8 cellular contexts compared by ENCODE assay signal in the genomic region with DNA sequence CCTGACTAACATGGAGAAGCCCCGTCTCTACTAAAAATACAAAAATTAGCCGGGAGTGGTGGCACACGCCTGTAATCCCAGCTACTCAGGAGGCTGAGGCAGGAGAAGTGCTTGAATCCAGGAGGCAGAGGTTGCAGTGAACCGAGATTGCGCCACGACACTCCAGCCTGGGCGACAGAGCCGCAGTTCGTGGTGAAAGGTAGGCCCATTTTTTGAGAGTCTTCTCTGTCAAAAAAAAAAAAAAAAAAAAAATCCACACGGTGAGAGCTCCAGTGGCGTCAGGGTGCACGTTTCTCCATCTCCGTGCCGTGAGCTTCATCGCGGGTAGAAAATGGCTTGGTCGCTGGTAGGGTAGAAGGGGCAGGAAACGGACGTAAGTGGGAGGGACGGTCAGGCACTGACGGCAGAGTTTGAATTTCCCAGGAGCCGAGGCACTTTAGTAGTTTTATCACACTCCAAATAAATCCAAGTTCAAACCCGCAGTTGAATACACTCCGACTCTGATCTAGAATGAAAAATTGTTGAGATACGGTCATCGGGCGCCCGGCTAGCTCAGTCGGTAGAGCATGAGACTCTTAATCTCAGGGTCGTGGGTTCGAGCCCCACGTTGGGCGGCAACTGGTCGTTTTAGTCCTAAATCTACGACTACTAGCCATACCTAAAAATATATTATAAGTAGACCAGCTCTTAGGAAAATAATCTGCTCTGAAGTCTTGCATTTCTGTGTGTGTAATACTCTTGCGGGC. TPM values are rescaled to one million over a fixed set of nuclear protein-coding genes. Genes with fewer than 3 reads are reported as not detected.
DNase-seq lines count a peak whose midpoint lies in the region; ATAC-seq, FAIRE-seq and TF ChIP-seq lines count a peak whose summit lies in the region.

No MANE protein-coding gene starts in this region.

- dilution Hi-C loops in endothelial cell of umbilical vein (cut with MboI; ENCODE audit: extremely low pct_ligation_motif_present, low sequenced_read_pairs) = no loop called here

- H3K27me3 ChIP-seq in endothelial cell of umbilical vein (ENCODE audit: control insufficient read depth in 2 of 2, insufficient read depth in 2 of 2, low read length in 2 of 2) (peaks cover 0 to 2% of the 10 kb centered on the region in 2 experiments), stomach smooth muscle (ENCODE audit: control insufficient read depth in 1 of 2, insufficient read depth in 2 of 2, low read length in 2 of 2) (peaks cover 0 to 8% of the 10 kb centered on the region in 2 donors)

- peak; percentile 28 for ATAC-seq in HG03565 (IDR thresholded peaks at IDR 0.05; ENCODE audit: unreplicated experiment)
- ATAC-seq in naive B cell (ENCODE audit: low read depth in 2 of 2) = peak; percentile 47 to 61

- POLR2A ChIA-PET in endothelial cell of umbilical vein (lab: Charles Lee) = interaction anchor here (0.7 to 1.7 kb wide), 5 partner anchors 15 to 37 kb away, joined by 4 to 11 read pairs (median 6); a partner anchor contains a TSS

- intact Hi-C loops in endothelial cell of umbilical vein (cut with micrococcal nuclease) = loop anchor here (1.0 to 10.0 kb wide), 4 partner anchors 11 to 1653 kb away; a partner anchor contains a TSS

- H3K9me3 ChIP-seq in endothelial cell of umbilical vein (replicated peaks; ENCODE audit: control insufficient read depth, insufficient read depth, low read length) (no peaks in the 10 kb centered on the region), stomach smooth muscle (ENCODE audit: control insufficient read depth in 2 of 2, low read length in 2 of 2) (no peaks in the 10 kb centered on the region)

- peak overlapping the region; percentile 60 for H3K27ac ChIP-seq in endothelial cell of umbilical vein (ENCODE audit: insufficient read depth, low read depth, low read length)
- H3K27ac ChIP-seq in stomach smooth muscle (ENCODE audit: low read length) = peak overlapping the region; percentile 55

- CTCF ChIA-PET in endothelial cell of umbilical vein (lab: Charles Lee) = interaction anchor here (0.9 to 8.0 kb wide), 6 partner anchors 9 to 66 kb away, joined by 3 to 95 read pairs (median 6); no protein-coding TSS in a partner anchor

- no peak for TF ChIP-seq CTCF in endothelial cell of umbilical vein (IDR thresholded peaks at IDR 0.05; ENCODE audit: extremely low read depth in 1 of 2, insufficient read depth in 1 of 2, low read depth in 1 of 2, low read length in 2 of 2)

- BruUV-seq in endothelial cell of umbilical vein (replicated peaks; lab: Mats Ljungman, UMichigan) = no TSS peak

- DNase-seq in GM12892 (ENCODE audit: insufficient read length) = no peak
- DNase-seq in activated CD4-positive, alpha-beta T cell treated with anti-CD3 and anti-CD28 coated beads, Interleukin-2, amount 50 U/mL, for 4 hours = peak; percentile 76 to 78
- peak; percentile 93 for DNase-seq in endothelial cell of umbilical vein (ENCODE audit: low read depth, low spot score)
- peak; percentile 62 for DNase-seq in naive B cell
- DNase-seq in HuH-7 (ENCODE audit: low spot score) = no peak
- DNase-seq in NCI-H2196 treated with DMSO at 0.1 percent for 48 hours (lab: John Stamatoyannopoulos, UW; ENCODE audit: unreplicated experiment) = no peak

- H4K20me1 ChIP-seq in endothelial cell of umbilical vein (replicated peaks; ENCODE audit: control insufficient read depth, extremely low read depth, insufficient read depth, low read length) = no peaks in the 10 kb centered on the region

- H3K9me1 ChIP-seq in endothelial cell of umbilical vein (replicated peaks; ENCODE audit: control insufficient read depth, extremely low read depth, insufficient read depth, low read length) = no peaks in the 10 kb centered on the region

- H2AFZ ChIP-seq in endothelial cell of umbilical vein (ENCODE audit: low read depth, low read length) = peak overlapping the region; percentile 71

- H3K36me3 Mint-ChIP-seq in naive B cell = peaks cover 4 to 8% of the 10 kb centered on the region in 2 donors

- H3K4me1 ChIP-seq in endothelial cell of umbilical vein (ENCODE audit: control insufficient read depth, extremely low read depth, insufficient read depth, low read length) = peaks cover 12% of the 10 kb centered on the region
- H3K4me1 ChIP-seq in stomach smooth muscle (ENCODE audit: control insufficient read depth, insufficient read depth, low read length) = peaks cover 37% of the 10 kb centered on the region

- FAIRE-seq in GM12892 (lab: Jason Lieb, UNC) (peak; percentile 42), endothelial cell of umbilical vein (lab: Jason Lieb, UNC) (peak; percentile 97)

- H3K79me2 ChIP-seq in endothelial cell of umbilical vein (ENCODE audit: control insufficient read depth, insufficient read depth, low read length) = no peaks in the 10 kb centered on the region

- TF ChIP-seq POLR2A in GM12892 (IDR thresholded peaks at IDR 0.05; ENCODE audit: low read depth, low read length) (no peak), endothelial cell of umbilical vein (IDR thresholded peaks at IDR 0.05; ENCODE audit: low read depth, low read length) (peak; percentile 52)

- H3K36me3 ChIP-seq in endothelial cell of umbilical vein (ENCODE audit: control insufficient read depth in 2 of 2, extremely low read depth in 1 of 2, insufficient read depth in 2 of 2, low read length in 2 of 2) = no peaks in the 10 kb centered on the region
- no peaks in the 10 kb centered on the region for H3K36me3 ChIP-seq in stomach smooth muscle (ENCODE audit: control insufficient read depth in 2 of 2, insufficient read depth in 2 of 2, low read length in 2 of 2)

- H3K4me2 ChIP-seq in endothelial cell of umbilical vein (ENCODE audit: insufficient read depth, low read length) = peak overlapping the region; percentile 47

- peak overlapping the region; percentile 63 to 100 (median 98) for H3K27ac Mint-ChIP-seq in naive B cell

- peaks cover 31 to 43% (median 38%) of the 10 kb centered on the region in 3 donors for H3K4me1 Mint-ChIP-seq in naive B cell

- peak overlapping the region; percentile 86 to 98 (median 94) for H3K4me3 Mint-ChIP-seq in naive B cell

- H3K4me3 ChIP-seq in endothelial cell of umbilical vein (replicated peaks in 1 of 3; ENCODE audit: insufficient read depth in 1 of 3, low read depth in 1 of 3, low read length in 3 of 3) (peak overlapping the region; percentile 37 to 62 (median 40)), stomach smooth muscle (ENCODE audit: low read length in 2 of 2) (peak overlapping the region; percentile 51 to 77)

- H3K9me3 Mint-ChIP-seq in naive B cell = peaks cover 0 to 10% (median 4%) of the 10 kb centered on the region in 7 donors

- H3K9ac ChIP-seq in endothelial cell of umbilical vein (replicated peaks; ENCODE audit: extremely low read depth, insufficient read depth, low read length) (peak overlapping the region; percentile 46), stomach smooth muscle (ENCODE audit: low read length in 2 of 2) (peak overlapping the region; percentile 10 to 47)

- H3K27me3 Mint-ChIP-seq in naive B cell = peaks cover 20 to 33% (median 30%) of the 10 kb centered on the region in 3 donors

RNA-seq across cellular contexts. Expression of a gene that starts 2.4 kb away (rescaled TPM):
- polyA plus RNA-seq in GM12892 (2012; ENCODE audit: missing spikeins) = 0.70 TPM
- 3.4 and 4.1 TPM in 2 replicates for total RNA-seq in endothelial cell of umbilical vein
- polyA plus RNA-seq in endothelial cell of umbilical vein (2.2 and 2.7 TPM in 2 replicates), naive B cell (ENCODE audit: low read depth in 6 of 6) (under 1 TPM in 3 of 6 donors, not detected in 3; 0.09 to 0.27 (median 0.24) TPM)
- 2.2 and 2.6 TPM in 2 replicates for polyA plus RNA-seq in endothelial cell of umbilical vein (2011; cell fraction: cytosol; rRNA removed)
- polyA plus RNA-seq in endothelial cell of umbilical vein (2011; cell fraction: nucleus; rRNA removed) = 1.7 TPM in 2 replicates
- 3.2 and 8.7 TPM in 2 replicates for polyA plus RNA-seq in endothelial cell of umbilical vein (2012)
- 0.47 and 0.73 TPM in 2 replicates for polyA minus RNA-seq in endothelial cell of umbilical vein
- 14.8 TPM for polyA minus RNA-seq in endothelial cell of umbilical vein (2011; cell fraction: cytosol; rRNA and poly(A)+ RNA removed)
- 0.58 and 0.77 TPM in 2 replicates for polyA minus RNA-seq in endothelial cell of umbilical vein (2011; cell fraction: nucleus; rRNA and poly(A)+ RNA removed)

RNA-seq across cellular contexts. Expression of a gene that starts 15.7 kb away (rescaled TPM):
- 12.2 TPM for polyA plus RNA-seq in GM12892 (2012; ENCODE audit: missing spikeins)
- total RNA-seq in endothelial cell of umbilical vein = 17.3 and 19.9 TPM in 2 replicates
- 11.2 and 12.8 TPM in 2 replicates for polyA plus RNA-seq in endothelial cell of umbilical vein
- 8.7 and 10.4 TPM in 2 replicates for polyA plus RNA-seq in endothelial cell of umbilical vein (2011; cell fraction: cytosol; rRNA removed)
- polyA plus RNA-seq in endothelial cell of umbilical vein (2011; cell fraction: nucleus; rRNA removed) = 48.8 and 57.0 TPM in 2 replicates
- 13.2 and 13.7 TPM in 2 replicates for polyA plus RNA-seq in endothelial cell of umbilical vein (2012)
- polyA minus RNA-seq in endothelial cell of umbilical vein = 6.9 and 7.1 TPM in 2 replicates
- 14.7 TPM for polyA minus RNA-seq in endothelial cell of umbilical vein (2011; cell fraction: cytosol; rRNA and poly(A)+ RNA removed)
- polyA minus RNA-seq in endothelial cell of umbilical vein (2011; cell fraction: nucleus; rRNA and poly(A)+ RNA removed) = 9.8 and 11.1 TPM in 2 replicates
- polyA plus RNA-seq in naive B cell (ENCODE audit: low read depth in 6 of 6) = 1 to 10 TPM in 3 of 6 donors, under 1 TPM in 3; 0.40 to 1.6 (median 1.0) TPM

RNA-seq across cellular contexts. Expression of a gene that starts 36.3 kb away (rescaled TPM):
- polyA plus RNA-seq in GM12892 (2012; ENCODE audit: missing spikeins) = 3,646 TPM
- 1,910 and 2,029 TPM in 2 replicates for total RNA-seq in endothelial cell of umbilical vein
- polyA plus RNA-seq in endothelial cell of umbilical vein = 5,629 and 5,870 TPM in 2 replicates
- polyA plus RNA-seq in endothelial cell of umbilical vein (2011; cell fraction: cytosol; rRNA removed) = 4,930 and 4,995 TPM in 2 replicates
- 1,740 and 2,124 TPM in 2 replicates for polyA plus RNA-seq in endothelial cell of umbilical vein (2011; cell fraction: nucleus; rRNA removed)
- 2,716 and 3,479 TPM in 2 replicates for polyA plus RNA-seq in endothelial cell of umbilical vein (2012)
- polyA minus RNA-seq in endothelial cell of umbilical vein = 6,064 and 6,714 TPM in 2 replicates
- 3,380 TPM for polyA minus RNA-seq in endothelial cell of umbilical vein (2011; cell fraction: cytosol; rRNA and poly(A)+ RNA removed)
- 806 and 884 TPM in 2 replicates for polyA minus RNA-seq in endothelial cell of umbilical vein (2011; cell fraction: nucleus; rRNA and poly(A)+ RNA removed)
- polyA plus RNA-seq in naive B cell (ENCODE audit: low read depth in 6 of 6) = 1,000 to 10,000 TPM; 2,383 to 2,887 (median 2,526) TPM

RNA-seq across cellular contexts. Expression of a gene that starts 53.6 kb away (rescaled TPM):
- 13.4 TPM for polyA plus RNA-seq in GM12892 (2012; ENCODE audit: missing spikeins)
- total RNA-seq in endothelial cell of umbilical vein = 9.6 and 10.1 TPM in 2 replicates
- polyA plus RNA-seq in endothelial cell of umbilical vein (5.1 and 5.6 TPM in 2 replicates), naive B cell (ENCODE audit: low read depth in 6 of 6) (10 to 100 TPM in 5 of 6 donors, 1 to 10 TPM in 1; 6.4 to 35.1 (median 27.7) TPM)
- 8.2 TPM in 2 replicates for polyA plus RNA-seq in endothelial cell of umbilical vein (2011; cell fraction: cytosol; rRNA removed)
- polyA plus RNA-seq in endothelial cell of umbilical vein (2011; cell fraction: nucleus; rRNA removed) = 22.3 and 28.1 TPM in 2 replicates
- 8.0 and 9.2 TPM in 2 replicates for polyA plus RNA-seq in endothelial cell of umbilical vein (2012)
- 11.7 and 16.5 TPM in 2 replicates for polyA minus RNA-seq in endothelial cell of umbilical vein
- polyA minus RNA-seq in endothelial cell of umbilical vein (2011; cell fraction: cytosol; rRNA and poly(A)+ RNA removed) = 5.4 TPM
- 9.5 and 12.4 TPM in 2 replicates for polyA minus RNA-seq in endothelial cell of umbilical vein (2011; cell fraction: nucleus; rRNA and poly(A)+ RNA removed)

Comparison
In these comparisons a context has a peak if more than half of its experiments do, and no peak if none do; other contexts are left out.
1. DNase-seq: peak in activated CD4-positive, alpha-beta T cell treated with anti-CD3 and anti-CD28 coated beads, Interleukin-2, amount 50 U/mL, for 4 hours (2 of 2), endothelial cell of umbilical vein (single experiment) and naive B cell (single experiment); none in GM12892 (single experiment), HuH-7 (single experiment) and NCI-H2196 treated with DMSO at 0.1 percent for 48 hours (single experiment).